ENCODE assay signal across 10 cellular contexts in the genomic region with DNA sequence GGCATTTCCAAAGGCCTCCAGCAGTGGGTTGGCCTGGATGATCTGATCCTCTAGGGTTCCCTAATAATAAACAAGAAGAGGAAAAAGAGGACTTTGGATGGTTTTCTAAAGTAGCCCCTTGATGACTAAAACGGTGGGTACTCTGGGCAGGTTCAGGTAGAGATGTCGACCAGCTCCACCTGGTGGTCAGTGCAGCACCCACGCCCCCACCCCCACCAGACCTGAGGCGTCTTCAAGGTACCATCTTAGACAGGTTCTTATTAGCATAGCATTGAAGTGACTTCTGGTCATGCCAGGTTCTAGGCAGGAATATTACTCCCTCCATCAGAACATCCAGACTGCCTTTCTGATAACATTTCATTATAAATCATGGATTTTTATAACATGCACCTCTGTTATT. TPM values are rescaled to one million over a fixed set of nuclear protein-coding genes. Genes with fewer than 3 reads are reported as not detected.
DNase-seq lines count a peak whose midpoint lies in the region; ATAC-seq and TF ChIP-seq lines count a peak whose summit lies in the region.
"Had no signal": no experiment of that assay in that cellular context is flagged by ENCODE, and none has a peak within 500 bp of the region (broad histone marks: within the 10 kb centered on the region; RNA-seq: fewer than 3 reads in every experiment).

No MANE protein-coding gene starts in this region.

- H3K27ac ChIP-seq in CD4-positive, alpha-beta T cell (ENCODE audit: low read depth, low read length), result no peak overlapping the region
- no peak overlapping the region for H3K27ac ChIP-seq in lower lobe of right lung
- no peak overlapping the region for H3K27ac ChIP-seq in gastroesophageal sphincter

- TF ChIP-seq EP300 in gastroesophageal sphincter (IDR thresholded peaks at IDR 0.05), result no peak

- no peak for ATAC-seq in CD4-positive, alpha-beta T cell (ENCODE audit: poor library complexity)
- ATAC-seq in lower lobe of right lung, result no peak
- no peak for ATAC-seq in gastroesophageal sphincter
- no peak for ATAC-seq in HG03135 (IDR thresholded peaks at IDR 0.05; ENCODE audit: unreplicated experiment)
- no peak for ATAC-seq in GM18870 (IDR thresholded peaks at IDR 0.05; ENCODE audit: unreplicated experiment)

- intact Hi-C loops in CD4-positive, alpha-beta T cell (cut with DNase I, micrococcal nuclease), result no loop called here
- intact Hi-C loops in lower lobe of right lung (cut with DNase I), result no loop called here

- WGBS in gastroesophageal sphincter (ENCODE audit: low coverage in 1 of 2), 2 donors, result 4% methylated on average over 3 of the region's 4 CpGs; no CpG with 5 or more reads in 1 of the 2 donors

- no peak overlapping the region for H3K4me3 Mint-ChIP-seq in CD4-positive, alpha-beta T cell
- H3K4me3 Mint-ChIP-seq: activated naive CD8-positive, alpha-beta T cell had no signal

- no peaks in the 10 kb centered on the region for H3K36me3 Mint-ChIP-seq in CD4-positive, alpha-beta T cell (ENCODE audit: low read depth)
- H3K36me3 Mint-ChIP-seq: activated naive CD8-positive, alpha-beta T cell had no signal

- TF ChIP-seq POLR2A in gastroesophageal sphincter (IDR thresholded peaks at IDR 0.05), result no peak

- no peak overlapping the region for H3K4me3 ChIP-seq in lower lobe of right lung
- H3K4me3 ChIP-seq in gastroesophageal sphincter, result no peak overlapping the region

- H3K27ac Mint-ChIP-seq in CD4-positive, alpha-beta T cell, result no peak overlapping the region
- H3K27ac Mint-ChIP-seq: activated naive CD8-positive, alpha-beta T cell had no signal

- no peaks in the 10 kb centered on the region for H3K4me1 Mint-ChIP-seq in CD4-positive, alpha-beta T cell (ENCODE audit: low read depth)

- H3K9me3 ChIP-seq in CD4-positive, alpha-beta T cell (ENCODE audit: control insufficient read depth, low read length), result no peaks in the 10 kb centered on the region
- no peaks in the 10 kb centered on the region for H3K9me3 ChIP-seq in lower lobe of right lung
- no peaks in the 10 kb centered on the region for H3K9me3 ChIP-seq in gastroesophageal sphincter

- H3K27me3 Mint-ChIP-seq in CD4-positive, alpha-beta T cell, result peaks cover 11% of the 10 kb centered on the region

- TF ChIP-seq CTCF in CD4-positive, alpha-beta T cell (IDR thresholded peaks at IDR 0.05), result peak; percentile 23
- TF ChIP-seq CTCF in GM20000 (IDR thresholded peaks at IDR 0.05; ENCODE audit: extremely low read depth, missing control alignments), result peak; percentile 37
- TF ChIP-seq CTCF in lower lobe of right lung (IDR thresholded peaks at IDR 0.05), result peak; percentile 42
- peak in 2 of 4 experiments; percentile 26 to 49 for TF ChIP-seq CTCF in gastroesophageal sphincter (IDR thresholded peaks at IDR 0.05)

- H3K27me3 ChIP-seq in CD4-positive, alpha-beta T cell (ENCODE audit: control insufficient read depth, insufficient read depth, low read length), result no peaks in the 10 kb centered on the region
- H3K27me3 ChIP-seq in lower lobe of right lung (ENCODE audit: low read depth) (peaks cover 10% of the 10 kb centered on the region), gastroesophageal sphincter (peaks cover 5% of the 10 kb centered on the region)

- no peaks in the 10 kb centered on the region for H3K36me3 ChIP-seq in lower lobe of right lung
- no peaks in the 10 kb centered on the region for H3K36me3 ChIP-seq in gastroesophageal sphincter

- POLR2A ChIA-PET in CD4-positive, alpha-beta T cell (lab: Charles Lee), result no interaction called here

- CTCF ChIA-PET in CD4-positive, alpha-beta T cell (lab: Charles Lee), result no interaction called here

- no peaks in the 10 kb centered on the region for H3K4me1 ChIP-seq in lower lobe of right lung
- no peaks in the 10 kb centered on the region for H3K4me1 ChIP-seq in gastroesophageal sphincter

- DNase-seq in CD4-positive, alpha-beta T cell, result no peak
- DNase-seq in GM20000 (ENCODE audit: low spot score) (peak; percentile 40), lower lobe of right lung (no peak), mucosa of gallbladder (ENCODE audit: low spot score) (no peak)
- peak; percentile 61 for DNase-seq in activated CD8-positive, alpha-beta memory T cell treated with anti-CD3 and anti-CD28 coated beads for 24 hours
- DNase-seq: kidney glomerular epithelial cell had no signal

- no peaks in the 10 kb centered on the region for H3K9me3 Mint-ChIP-seq in CD4-positive, alpha-beta T cell

RNA-seq across cellular contexts. Expression of gene MYH13, which starts 15.0 kb away (rescaled TPM):
- total RNA-seq in CD4-positive, alpha-beta T cell, result not detected
- total RNA-seq in lower lobe of right lung, result not detected
- total RNA-seq in gastroesophageal sphincter, result not detected
- total RNA-seq in mucosa of gallbladder, result not detected

Comparison
In these comparisons a context has a peak if more than half of its experiments do, and no peak if none do; other contexts are left out.
1. DNase-seq: peak in GM20000 (single experiment) and activated CD8-positive, alpha-beta memory T cell treated with anti-CD3 and anti-CD28 coated beads for 24 hours (single experiment); none in CD4-positive, alpha-beta T cell (0 of 10), lower lobe of right lung (single experiment) and mucosa of gallbladder (single experiment).